Comparison of ENCODE assay signal across 23 cellular contexts in the genomic region with DNA sequence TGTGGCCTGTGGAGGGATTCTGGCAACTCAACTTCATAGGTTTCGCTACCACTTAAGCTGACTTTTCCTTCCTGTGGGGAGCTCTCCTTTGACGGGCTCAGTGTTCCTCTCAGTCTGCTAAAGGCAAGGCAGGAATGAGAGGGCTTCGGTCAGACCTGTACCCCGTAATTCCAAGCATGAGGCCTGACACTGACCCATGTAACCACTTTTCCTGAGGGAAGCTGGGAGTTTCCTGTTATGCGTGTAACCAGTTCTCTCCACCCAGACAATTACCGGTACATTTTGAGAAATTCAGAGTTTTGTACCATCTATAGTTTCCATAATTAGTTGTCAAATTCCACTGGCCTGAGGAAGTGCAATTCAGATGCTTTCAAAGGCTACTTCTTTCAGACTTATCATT.
"Had no signal": no experiment of that assay in that cellular context is flagged by ENCODE, and none has a peak within 500 bp of the region (broad histone marks: within the 10 kb centered on the region; RNA-seq: fewer than 3 reads in every experiment).

No MANE protein-coding gene starts in this region.

- H3K4me1 ChIP-seq: left lung, parathyroid adenoma, psoas muscle, right lobe of liver, testis had no signal

- H3K36me3 ChIP-seq: esophagus squamous epithelium, gastroesophageal sphincter, left lung, right lobe of liver, spleen, tibial nerve had no signal

- H3K27ac ChIP-seq: coronary artery, esophagus squamous epithelium, gastroesophageal sphincter, left lung, parathyroid adenoma, psoas muscle, right lobe of liver, testis, tibial nerve had no signal

- H3K9me3 ChIP-seq: esophagus squamous epithelium, gastroesophageal sphincter, left lung, psoas muscle, right lobe of liver, spleen, testis, tibial nerve had no signal

- H3K36me3 Mint-ChIP-seq: immature natural killer cell; stimulated activated naive B cell treated with anti-CD40 and anti-IgM and Interleukin-4, amounts not matched to agents 10 μg/mL and 1 μg/mL and 100 μg/mL, for 72 hours had no signal

- H3K27ac Mint-ChIP-seq: immature natural killer cell; nephron; stimulated activated naive B cell treated with anti-CD40 and anti-IgM and Interleukin-4, amounts not matched to agents 10 μg/mL and 1 μg/mL and 100 μg/mL, for 72 hours; stimulated activated naive CD8-positive, alpha-beta T cell treated with anti-CD3 and anti-CD28 coated beads, Interleukin-15, amount 100 ng/mL, for 72 hours had no signal

- DNase-seq: effector memory CD4-positive, alpha-beta T cell; esophagus squamous epithelium; foreskin fibroblast; glutamatergic neuron; immature natural killer cell; left lung; mesendoderm; naive B cell; psoas muscle; retina; right lobe of liver; spleen; stimulated activated CD4-positive, alpha-beta T cell treated with anti-CD3 and anti-CD28 coated beads, Interleukin-2, amount 100 ng/mL, for 24 hours; stimulated activated CD4-positive, alpha-beta T cell treated with anti-CD3 and anti-CD28 coated beads, Interleukin-4, amount 100 ng/mL, for 4 hours; stimulated activated naive B cell treated with anti-CD40 and anti-IgM and Interleukin-4, amounts not matched to agents 10 μg/mL and 1 μg/mL and 100 μg/mL, for 72 hours; stimulated activated naive CD8-positive, alpha-beta T cell treated with anti-CD3 and anti-CD28 coated beads, Interleukin-15, amount 100 ng/mL, for 72 hours; testis had no signal

- ATAC-seq: gastroesophageal sphincter; left lung; psoas muscle; stimulated activated naive B cell treated with anti-CD40 and anti-IgM and Interleukin-4, amounts not matched to agents 10 μg/mL and 1 μg/mL and 100 μg/mL, for 72 hours; stimulated activated naive CD8-positive, alpha-beta T cell treated with anti-CD3 and anti-CD28 coated beads, Interleukin-15, amount 100 ng/mL, for 72 hours had no signal

- H3K27me3 Mint-ChIP-seq: stimulated activated naive CD8-positive, alpha-beta T cell treated with anti-CD3 and anti-CD28 coated beads, Interleukin-15, amount 100 ng/mL, for 72 hours had no signal

- H3K79me2 ChIP-seq: parathyroid adenoma had no signal

- H3K9ac ChIP-seq: parathyroid adenoma had no signal

- H3K4me3 ChIP-seq: coronary artery, esophagus squamous epithelium, gastroesophageal sphincter, left lung, lung, psoas muscle, right lobe of liver, spleen, testis, tibial nerve had no signal

- H3K4me3 Mint-ChIP-seq: immature natural killer cell; nephron; stimulated activated naive B cell treated with anti-CD40 and anti-IgM and Interleukin-4, amounts not matched to agents 10 μg/mL and 1 μg/mL and 100 μg/mL, for 72 hours; stimulated activated naive CD8-positive, alpha-beta T cell treated with anti-CD3 and anti-CD28 coated beads, Interleukin-15, amount 100 ng/mL, for 72 hours had no signal

- H3K27me3 ChIP-seq: esophagus squamous epithelium, gastroesophageal sphincter, left lung, right lobe of liver, spleen, testis, tibial nerve had no signal

- H3K4me1 Mint-ChIP-seq: nephron; stimulated activated naive CD8-positive, alpha-beta T cell treated with anti-CD3 and anti-CD28 coated beads, Interleukin-15, amount 100 ng/mL, for 72 hours had no signal

- H3K9me3 Mint-ChIP-seq: immature natural killer cell; naive B cell; nephron; stimulated activated naive B cell treated with anti-CD40 and anti-IgM and Interleukin-4, amounts not matched to agents 10 μg/mL and 1 μg/mL and 100 μg/mL, for 72 hours; stimulated activated naive CD8-positive, alpha-beta T cell treated with anti-CD3 and anti-CD28 coated beads, Interleukin-15, amount 100 ng/mL, for 72 hours had no signal

- H2AFZ ChIP-seq: parathyroid adenoma had no signal
